ENCODE assay signal across 23 cellular contexts in genomic region chr12:48819986-48820385, GRCh38. TPM values are rescaled to one million over a fixed set of nuclear protein-coding genes. Genes with fewer than 3 reads are reported as not detected.
A peak's percentile ranks its signal among the peaks of the same experiment; 100 is the strongest.
DNase-seq lines count a peak whose midpoint lies in the region; ATAC-seq and TF ChIP-seq lines count a peak whose summit lies in the region.
"Had no signal": no experiment of that assay in that cellular context is flagged by ENCODE, and none has a peak within 500 bp of the region (broad histone marks: within the 10 kb centered on the region; RNA-seq: fewer than 3 reads in every experiment).

No MANE protein-coding gene starts in this region.

- H3K27ac Mint-ChIP-seq in GM23338, result no peak overlapping the region
- H3K27ac Mint-ChIP-seq in naive thymus-derived CD8-positive, alpha-beta T cell, result peak overlapping the region in 2 of 10 donors; percentile 41 to 63
- no peak overlapping the region for H3K27ac Mint-ChIP-seq in activated CD8-positive, alpha-beta T cell treated with anti-CD3 and anti-CD28 coated beads, Interleukin-2, amount 10 ng/mL, durations not matched to agents 7 days and 5 days
- H3K27ac Mint-ChIP-seq: activated CD4-positive, alpha-beta memory T cell treated with anti-CD3 and anti-CD28 coated beads, Interleukin-2, amount 10 ng/mL, durations not matched to agents 7 days and 5 days; stimulated activated memory B cell treated with anti-CD40 and anti-IgM and Interleukin-4, amounts not matched to agents 10 μg/mL and 1 μg/mL and 100 μg/mL, for 72 hours had no signal

- no peaks in the 10 kb centered on the region for H3K9me2 ChIP-seq in GM23338 (ENCODE audit: insufficient read depth)

- no peaks in the 10 kb centered on the region for H3K79me2 ChIP-seq in GM23338 (replicated peaks; ENCODE audit: insufficient read depth)

- H3K27me3 Mint-ChIP-seq in GM23338 (ENCODE audit: insufficient read depth, low read depth, poor library complexity), result peaks cover 50% of the 10 kb centered on the region
- H3K27me3 Mint-ChIP-seq in naive thymus-derived CD8-positive, alpha-beta T cell, result peaks cover 2 to 17% (median 5%) of the 10 kb centered on the region in 5 donors
- H3K27me3 Mint-ChIP-seq in activated CD8-positive, alpha-beta T cell treated with anti-CD3 and anti-CD28 coated beads, Interleukin-2, amount 10 ng/mL, durations not matched to agents 7 days and 5 days (ENCODE audit: low read depth), result peaks cover 36% of the 10 kb centered on the region

- no peaks in the 10 kb centered on the region; the same call in 1 of the 2 replicates for H3F3A ChIP-seq in GM23338 (replicated peaks; ENCODE audit: low read depth)

- CTCF ChIA-PET in activated CD8-positive, alpha-beta T cell treated with anti-CD3 and anti-CD28 coated beads, Interleukin-2, amount 10 ng/mL, durations not matched to agents 7 days and 5 days (lab: Charles Lee), result interaction anchor here (1.1 to 1.6 kb wide), 3 partner anchors 10 to 67 kb away, joined by 3 to 5 read pairs (median 3); no protein-coding TSS in a partner anchor

- no peaks in the 10 kb centered on the region for H3K9me3 Mint-ChIP-seq in GM23338
- H3K9me3 Mint-ChIP-seq in naive thymus-derived CD8-positive, alpha-beta T cell, result no peaks in the 10 kb centered on the region
- no peaks in the 10 kb centered on the region for H3K9me3 Mint-ChIP-seq in activated CD8-positive, alpha-beta T cell treated with anti-CD3 and anti-CD28 coated beads, Interleukin-2, amount 10 ng/mL, durations not matched to agents 7 days and 5 days (ENCODE audit: insufficient read depth)
- H3K9me3 Mint-ChIP-seq: activated CD4-positive, alpha-beta memory T cell treated with anti-CD3 and anti-CD28 coated beads, Interleukin-2, amount 10 ng/mL, durations not matched to agents 7 days and 5 days; activated T-cell treated with anti-CD3 and anti-CD28 coated beads, Interleukin-2, amount 50 U/mL, for 4 hours; stimulated activated memory B cell treated with anti-CD40 and anti-IgM and Interleukin-4, amounts not matched to agents 10 μg/mL and 1 μg/mL and 100 μg/mL, for 72 hours had no signal

- H3K4me2 ChIP-seq in GM23338, result peak overlapping the region; percentile 86; the same call in 1 of the 2 replicates

- peaks cover 62% of the 10 kb centered on the region for H3K27me3 ChIP-seq in GM23338 (ENCODE audit: insufficient read depth)
- H3K27me3 ChIP-seq: right atrium auricular region, tibial artery had no signal

- no peaks in the 10 kb centered on the region; the same call in 1 of the 2 replicates for H4K20me1 ChIP-seq in GM23338 (replicated peaks; ENCODE audit: insufficient read depth)

- H3K36me3 Mint-ChIP-seq in GM23338 (ENCODE audit: low read depth), result no peaks in the 10 kb centered on the region
- no peaks in the 10 kb centered on the region for H3K36me3 Mint-ChIP-seq in naive thymus-derived CD8-positive, alpha-beta T cell
- H3K36me3 Mint-ChIP-seq in activated CD8-positive, alpha-beta T cell treated with anti-CD3 and anti-CD28 coated beads, Interleukin-2, amount 10 ng/mL, durations not matched to agents 7 days and 5 days (ENCODE audit: low read depth), result no peaks in the 10 kb centered on the region
- H3K36me3 Mint-ChIP-seq: stimulated activated memory B cell treated with anti-CD40 and anti-IgM and Interleukin-4, amounts not matched to agents 10 μg/mL and 1 μg/mL and 100 μg/mL, for 72 hours had no signal

- H3K4me1 ChIP-seq in GM23338 (ENCODE audit: insufficient read depth), result peaks cover 17% of the 10 kb centered on the region

- ATAC-seq in GM23338, result no peak
- ATAC-seq in naive thymus-derived CD8-positive, alpha-beta T cell, result no peak
- no peak for ATAC-seq in activated CD8-positive, alpha-beta T cell treated with anti-CD3 and anti-CD28 coated beads, Interleukin-2, amount 10 ng/mL, durations not matched to agents 7 days and 5 days
- ATAC-seq in HG03571 (IDR thresholded peaks at IDR 0.05; ENCODE audit: unreplicated experiment), result no peak
- ATAC-seq in HG02588 (IDR thresholded peaks at IDR 0.05; ENCODE audit: unreplicated experiment), result no peak
- ATAC-seq: activated T-cell treated with anti-CD3 and anti-CD28 coated beads, Interleukin-2, amount 50 U/mL, for 4 hours; HCT116; stimulated activated memory B cell treated with anti-CD40 and anti-IgM and Interleukin-4, amounts not matched to agents 10 μg/mL and 1 μg/mL and 100 μg/mL, for 72 hours had no signal

- H3K27ac ChIP-seq in 22Rv1, result 0 out of 2 replicates have a peak overlapping the region, but pooled peaks have one; percentile 97
- H3K27ac ChIP-seq in GM23338 (ENCODE audit: low read depth), result no peak overlapping the region
- H3K27ac ChIP-seq: neutrophil, right atrium auricular region, tibial artery, WERI-Rb-1 had no signal

- no peak for TF ChIP-seq CTCF in 22Rv1 (IDR thresholded peaks at IDR 0.05)
- no peak for TF ChIP-seq CTCF in GM23338 (conservative IDR thresholded peaks at IDR 0.05; ENCODE audit: low read depth in 2 of 2)

- H2AFZ ChIP-seq in GM23338, result no peak overlapping the region

- H3K4me3 Mint-ChIP-seq in GM23338, result peak overlapping the region; percentile 45; the same call in 1 of the 3 replicates
- peak overlapping the region in 9 of 10 donors; percentile 19 to 92 (median 73) for H3K4me3 Mint-ChIP-seq in naive thymus-derived CD8-positive, alpha-beta T cell
- H3K4me3 Mint-ChIP-seq in activated CD8-positive, alpha-beta T cell treated with anti-CD3 and anti-CD28 coated beads, Interleukin-2, amount 10 ng/mL, durations not matched to agents 7 days and 5 days, result no peak overlapping the region

- H3K4me1 Mint-ChIP-seq in GM23338, result peaks cover 48% of the 10 kb centered on the region
- H3K4me1 Mint-ChIP-seq in naive thymus-derived CD8-positive, alpha-beta T cell, result peaks cover 15 to 39% (median 27%) of the 10 kb centered on the region in 4 donors
- H3K4me1 Mint-ChIP-seq in activated CD8-positive, alpha-beta T cell treated with anti-CD3 and anti-CD28 coated beads, Interleukin-2, amount 10 ng/mL, durations not matched to agents 7 days and 5 days (ENCODE audit: low read depth), result peaks cover 35% of the 10 kb centered on the region

- 0 out of 2 replicates have a peak overlapping the region, but pooled peaks have one; percentile 85 for H3K4me3 ChIP-seq in GM23338
- H3K4me3 ChIP-seq: right atrium auricular region, tibial artery had no signal

- POLR2A ChIA-PET in naive thymus-derived CD8-positive, alpha-beta T cell (lab: Charles Lee), result no interaction called here
- POLR2A ChIA-PET in activated CD8-positive, alpha-beta T cell treated with anti-CD3 and anti-CD28 coated beads, Interleukin-2, amount 10 ng/mL, durations not matched to agents 7 days and 5 days (lab: Charles Lee), result interaction anchor here (0.6 to 1.1 kb wide), 2 partner anchors 9 to 729 kb away, joined by 3 to 6 read pairs; no protein-coding TSS in a partner anchor

- no peaks in the 10 kb centered on the region for H3K36me3 ChIP-seq in GM23338 (ENCODE audit: insufficient read depth)
- H3K36me3 ChIP-seq: neutrophil had no signal

- no peak for DNase-seq in GM23338 (ENCODE audit: low spot score)
- DNase-seq in cerebellar cortex (ENCODE audit: low spot score), result peak; percentile 44
- DNase-seq in naive thymus-derived CD8-positive, alpha-beta T cell, result no peak
- DNase-seq in activated CD8-positive, alpha-beta T cell treated with anti-CD3 and anti-CD28 coated beads, Interleukin-2, amount 10 ng/mL, durations not matched to agents 7 days and 5 days, result no peak
- DNase-seq in cerebellum (ENCODE audit: low spot score), result no peak
- DNase-seq: ACHN; activated CD4-positive, alpha-beta memory T cell treated with anti-CD3 and anti-CD28 coated beads, Interleukin-2, amount 10 ng/mL, durations not matched to agents 7 days and 5 days; activated T-cell treated with anti-CD3 and anti-CD28 coated beads, Interleukin-2, amount 50 U/mL, for 4 hours; COR-L47; effector CD8-positive, alpha-beta T cell; NCI-H1092 treated with DMSO at 0.1 percent for 48 hours; NCI-H2081 treated with DMSO at 0.1 percent for 48 hours; NCI-H524 treated with DMSO at 0.1 percent for 48 hours; T-helper 1 cell; tibial artery; WERI-Rb-1 had no signal

RNA-seq across cellular contexts. Expression of gene CACNB3, which starts 1.7 kb away (rescaled TPM):
- total RNA-seq in GM23338 (2014; rRNA removed; shearing (Covaris generic)), result 3.4 and 4.1 TPM in 2 replicates
- polyA plus RNA-seq in GM23338 (2016; fragmentation: Nextera tagmentation; extraction: Ambion mirVana), result 6.2 and 6.3 TPM in 2 replicates
- total RNA-seq in naive thymus-derived CD8-positive, alpha-beta T cell, result 1 to 10 TPM; 3.2 to 3.3 TPM
- polyA plus RNA-seq in naive thymus-derived CD8-positive, alpha-beta T cell, result under 1 TPM; 0.19 to 0.52 (median 0.19) TPM
- 10 to 100 TPM; 10.5 to 13.1 TPM for total RNA-seq in activated CD8-positive, alpha-beta T cell treated with anti-CD3 and anti-CD28 coated beads, Interleukin-2, amount 10 ng/mL, durations not matched to agents 7 days and 5 days
- 28.4 TPM for total RNA-seq in cerebellum

RNA-seq across cellular contexts. Expression of gene ADCY6, which starts 31.1 kb away (rescaled TPM):
- total RNA-seq in GM23338 (2014; rRNA removed; shearing (Covaris generic)), result 11.8 and 16.5 TPM in 2 replicates
- polyA plus RNA-seq in GM23338 (2016; fragmentation: Nextera tagmentation; extraction: Ambion mirVana), result 1.0 and 1.3 TPM in 2 replicates
- total RNA-seq in naive thymus-derived CD8-positive, alpha-beta T cell, result not detected
- polyA plus RNA-seq in naive thymus-derived CD8-positive, alpha-beta T cell, result not detected
- under 1 TPM; 0.18 to 0.37 TPM for total RNA-seq in activated CD8-positive, alpha-beta T cell treated with anti-CD3 and anti-CD28 coated beads, Interleukin-2, amount 10 ng/mL, durations not matched to agents 7 days and 5 days
- 47.3 TPM for total RNA-seq in cerebellum

RNA-seq across cellular contexts. Expression of gene DDX23, which starts 32.0 kb away (rescaled TPM):
- 78.5 and 93.0 TPM in 2 replicates for total RNA-seq in GM23338 (2014; rRNA removed; shearing (Covaris generic))
- 31.7 and 31.8 TPM in 2 replicates for polyA plus RNA-seq in GM23338 (2016; fragmentation: Nextera tagmentation; extraction: Ambion mirVana)
- 100 to 1,000 TPM; 159 to 171 TPM for total RNA-seq in naive thymus-derived CD8-positive, alpha-beta T cell
- 10 to 100 TPM; 27.6 to 52.2 (median 33.8) TPM for polyA plus RNA-seq in naive thymus-derived CD8-positive, alpha-beta T cell
- total RNA-seq in activated CD8-positive, alpha-beta T cell treated with anti-CD3 and anti-CD28 coated beads, Interleukin-2, amount 10 ng/mL, durations not matched to agents 7 days and 5 days, result 100 to 1,000 TPM; 127 to 154 TPM
- total RNA-seq in cerebellum, result 51.4 TPM

RNA-seq across cellular contexts. Expression of gene RND1, which starts 45.7 kb away (rescaled TPM):
- total RNA-seq in GM23338 (2014; rRNA removed; shearing (Covaris generic)), result 7.4 and 10.4 TPM in 2 replicates
- 7.4 and 9.3 TPM in 2 replicates for polyA plus RNA-seq in GM23338 (2016; fragmentation: Nextera tagmentation; extraction: Ambion mirVana)
- 1 to 10 TPM; 3.7 to 3.9 TPM for total RNA-seq in naive thymus-derived CD8-positive, alpha-beta T cell
- polyA plus RNA-seq in naive thymus-derived CD8-positive, alpha-beta T cell, result 1 to 10 TPM in 2 of 3 donors, under 1 TPM in 1; 0.15 to 2.1 (median 1.3) TPM
- 1 to 10 TPM; 1.4 to 2.5 TPM for total RNA-seq in activated CD8-positive, alpha-beta T cell treated with anti-CD3 and anti-CD28 coated beads, Interleukin-2, amount 10 ng/mL, durations not matched to agents 7 days and 5 days
- 10.8 TPM for total RNA-seq in cerebellum
